1 cellular context compared by ENCODE assay signal in the genomic region with DNA sequence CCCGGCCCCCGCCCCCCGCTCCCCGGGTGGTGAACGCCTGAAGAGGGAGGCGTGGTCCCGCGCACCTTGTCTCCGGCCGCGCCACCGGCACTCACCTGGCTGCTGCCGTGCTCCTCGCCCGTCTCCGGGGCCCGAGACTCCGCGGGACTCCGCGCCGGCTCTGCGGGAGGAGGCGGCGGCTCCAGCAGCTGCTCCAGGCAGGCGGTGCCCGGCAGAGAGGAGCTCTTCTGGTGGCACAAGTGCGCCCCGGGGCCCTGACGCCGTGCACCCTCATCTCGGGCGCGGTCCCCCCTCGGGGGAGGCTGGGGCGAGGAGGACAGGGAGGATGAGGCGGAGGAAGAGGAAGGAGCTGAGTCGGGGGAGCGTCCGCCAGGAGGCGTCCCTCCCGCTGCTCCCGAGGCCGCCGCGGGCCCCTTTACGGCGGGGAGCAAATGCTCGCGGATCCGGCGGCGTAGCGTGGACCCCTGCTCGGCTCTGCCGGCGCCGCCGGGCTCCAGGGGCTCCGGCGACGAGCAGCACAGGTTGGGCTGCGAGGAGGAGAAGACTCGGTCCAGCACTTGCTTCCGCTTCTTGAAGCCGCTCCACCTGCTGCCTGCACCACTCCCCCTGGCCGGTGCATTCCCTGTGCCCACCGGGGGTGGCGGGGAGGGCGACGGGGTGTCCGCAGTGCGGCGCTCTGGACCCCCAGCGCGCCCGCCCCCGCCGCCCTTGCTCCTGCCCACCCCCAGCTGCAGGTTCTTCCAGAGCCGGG.
A peak's percentile ranks its signal among the peaks of the same experiment; 100 is the strongest.
TF ChIP-seq lines count a peak whose summit lies in the region.

No MANE protein-coding gene starts in this region.

TF ChIP-seq in K562, 482 proteins besides CTCF, POLR2A, EP300 and RAD21 (continued from another document):
- TF ChIP-seq CTBP1 (IDR thresholded peaks at IDR 0.05; ENCODE audit: borderline replicate concordance): peak; percentile 29; the same call in 1 of the 2 replicates
- no peak for TF ChIP-seq SETDB1 (IDR thresholded peaks at IDR 0.05; ENCODE audit: low read length)
- TF ChIP-seq ZNF253 (CRISPR knock-in tag; conservative IDR thresholded peaks at IDR 0.05): no peak
- no peak for TF ChIP-seq RBM39 (optimal IDR thresholded peaks at IDR 0.05; ENCODE audit: low read depth, low read length)
- no peak for TF ChIP-seq ZNF830 (CRISPR knock-in tag; IDR thresholded peaks at IDR 0.05)
- TF ChIP-seq, protein P1, sequence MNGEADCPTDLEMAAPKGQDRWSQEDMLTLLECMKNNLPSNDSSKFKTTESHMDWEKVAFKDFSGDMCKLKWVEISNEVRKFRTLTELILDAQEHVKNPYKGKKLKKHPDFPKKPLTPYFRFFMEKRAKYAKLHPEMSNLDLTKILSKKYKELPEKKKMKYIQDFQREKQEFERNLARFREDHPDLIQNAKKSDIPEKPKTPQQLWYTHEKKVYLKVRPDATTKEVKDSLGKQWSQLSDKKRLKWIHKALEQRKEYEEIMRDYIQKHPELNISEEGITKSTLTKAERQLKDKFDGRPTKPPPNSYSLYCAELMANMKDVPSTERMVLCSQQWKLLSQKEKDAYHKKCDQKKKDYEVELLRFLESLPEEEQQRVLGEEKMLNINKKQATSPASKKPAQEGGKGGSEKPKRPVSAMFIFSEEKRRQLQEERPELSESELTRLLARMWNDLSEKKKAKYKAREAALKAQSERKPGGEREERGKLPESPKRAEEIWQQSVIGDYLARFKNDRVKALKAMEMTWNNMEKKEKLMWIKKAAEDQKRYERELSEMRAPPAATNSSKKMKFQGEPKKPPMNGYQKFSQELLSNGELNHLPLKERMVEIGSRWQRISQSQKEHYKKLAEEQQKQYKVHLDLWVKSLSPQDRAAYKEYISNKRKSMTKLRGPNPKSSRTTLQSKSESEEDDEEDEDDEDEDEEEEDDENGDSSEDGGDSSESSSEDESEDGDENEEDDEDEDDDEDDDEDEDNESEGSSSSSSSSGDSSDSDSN (IDR thresholded peaks at IDR 0.05; ENCODE audit: borderline replicate concordance in 1 of 2, low read depth in 2 of 2, low read length in 2 of 2): peak; percentile 30 to 77; a peak in 2 of 4 replicates
- TF ChIP-seq NCOA6 (IDR thresholded peaks at IDR 0.05): no peak
- TF ChIP-seq SNIP1 (IDR thresholded peaks at IDR 0.05; ENCODE audit: low read depth): no peak
- TF ChIP-seq CBX5 (IDR thresholded peaks at IDR 0.05; ENCODE audit: borderline replicate concordance, low read depth): no peak
- no peak for TF ChIP-seq DACH1 (IDR thresholded peaks at IDR 0.05; ENCODE audit: partially characterized antibody)
- no peak for TF ChIP-seq CBFB (CRISPR knock-in tag; IDR thresholded peaks at IDR 0.05)
- no peak for TF ChIP-seq MCM7 (IDR thresholded peaks at IDR 0.05)
- TF ChIP-seq LEF1 (IDR thresholded peaks at IDR 0.05): no peak
- peak; percentile 18; the same call in 1 of the 2 replicates for TF ChIP-seq RB1 (IDR thresholded peaks at IDR 0.05; ENCODE audit: low read depth)
- no peak for TF ChIP-seq CHD2 (IDR thresholded peaks at IDR 0.05; ENCODE audit: low read depth, low read length)
- TF ChIP-seq SMC3 (conservative IDR thresholded peaks at IDR 0.05; ENCODE audit: insufficient read depth, low read depth, low read length): peak; percentile 39; the same call in 1 of the 2 replicates
- no peak for TF ChIP-seq GTF2E2 (tag; IDR thresholded peaks at IDR 0.05)
- peak; percentile 43 to 65; a peak in 3 of 4 replicates for TF ChIP-seq MAZ (CRISPR knock-in tag; conservative IDR thresholded peaks at IDR 0.05 in 1 of 2, IDR thresholded peaks at IDR 0.05 in 1 of 2)
- TF ChIP-seq, protein P2, sequence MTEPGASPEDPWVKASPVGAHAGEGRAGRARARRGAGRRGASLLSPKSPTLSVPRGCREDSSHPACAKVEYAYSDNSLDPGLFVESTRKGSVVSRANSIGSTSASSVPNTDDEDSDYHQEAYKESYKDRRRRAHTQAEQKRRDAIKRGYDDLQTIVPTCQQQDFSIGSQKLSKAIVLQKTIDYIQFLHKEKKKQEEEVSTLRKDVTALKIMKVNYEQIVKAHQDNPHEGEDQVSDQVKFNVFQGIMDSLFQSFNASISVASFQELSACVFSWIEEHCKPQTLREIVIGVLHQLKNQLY (CRISPR knock-in tag; conservative IDR thresholded peaks at IDR 0.05): no peak
- TF ChIP-seq, protein P3, sequence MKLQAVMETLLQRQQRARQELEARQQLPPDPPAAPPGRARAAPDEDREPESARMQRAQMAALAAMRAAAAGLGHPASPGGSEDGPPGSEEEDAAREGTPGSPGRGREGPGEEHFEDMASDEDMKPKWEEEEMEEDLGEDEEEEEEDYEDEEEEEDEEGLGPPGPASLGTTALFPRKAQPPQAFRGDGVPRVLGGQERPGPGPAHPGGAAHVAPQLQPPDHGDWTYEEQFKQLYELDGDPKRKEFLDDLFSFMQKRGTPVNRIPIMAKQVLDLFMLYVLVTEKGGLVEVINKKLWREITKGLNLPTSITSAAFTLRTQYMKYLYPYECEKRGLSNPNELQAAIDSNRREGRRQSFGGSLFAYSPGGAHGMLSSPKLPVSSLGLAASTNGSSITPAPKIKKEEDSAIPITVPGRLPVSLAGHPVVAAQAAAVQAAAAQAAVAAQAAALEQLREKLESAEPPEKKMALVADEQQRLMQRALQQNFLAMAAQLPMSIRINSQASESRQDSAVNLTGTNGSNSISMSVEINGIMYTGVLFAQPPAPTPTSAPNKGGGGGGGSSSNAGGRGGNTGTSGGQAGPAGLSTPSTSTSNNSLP (IDR thresholded peaks at IDR 0.05; ENCODE audit: borderline replicate concordance, low read depth, low read length): no peak
- no peak for TF ChIP-seq ILF3 (IDR thresholded peaks at IDR 0.05; ENCODE audit: borderline replicate concordance)
- no peak for TF ChIP-seq ZSCAN32 (CRISPR knock-in tag; IDR thresholded peaks at IDR 0.05)
- no peak for TF ChIP-seq RBFOX2 (IDR thresholded peaks at IDR 0.05; ENCODE audit: low read depth, low read length)
- TF ChIP-seq THRAP3 (IDR thresholded peaks at IDR 0.05; ENCODE audit: borderline replicate concordance): no peak
- TF ChIP-seq, protein P4, sequence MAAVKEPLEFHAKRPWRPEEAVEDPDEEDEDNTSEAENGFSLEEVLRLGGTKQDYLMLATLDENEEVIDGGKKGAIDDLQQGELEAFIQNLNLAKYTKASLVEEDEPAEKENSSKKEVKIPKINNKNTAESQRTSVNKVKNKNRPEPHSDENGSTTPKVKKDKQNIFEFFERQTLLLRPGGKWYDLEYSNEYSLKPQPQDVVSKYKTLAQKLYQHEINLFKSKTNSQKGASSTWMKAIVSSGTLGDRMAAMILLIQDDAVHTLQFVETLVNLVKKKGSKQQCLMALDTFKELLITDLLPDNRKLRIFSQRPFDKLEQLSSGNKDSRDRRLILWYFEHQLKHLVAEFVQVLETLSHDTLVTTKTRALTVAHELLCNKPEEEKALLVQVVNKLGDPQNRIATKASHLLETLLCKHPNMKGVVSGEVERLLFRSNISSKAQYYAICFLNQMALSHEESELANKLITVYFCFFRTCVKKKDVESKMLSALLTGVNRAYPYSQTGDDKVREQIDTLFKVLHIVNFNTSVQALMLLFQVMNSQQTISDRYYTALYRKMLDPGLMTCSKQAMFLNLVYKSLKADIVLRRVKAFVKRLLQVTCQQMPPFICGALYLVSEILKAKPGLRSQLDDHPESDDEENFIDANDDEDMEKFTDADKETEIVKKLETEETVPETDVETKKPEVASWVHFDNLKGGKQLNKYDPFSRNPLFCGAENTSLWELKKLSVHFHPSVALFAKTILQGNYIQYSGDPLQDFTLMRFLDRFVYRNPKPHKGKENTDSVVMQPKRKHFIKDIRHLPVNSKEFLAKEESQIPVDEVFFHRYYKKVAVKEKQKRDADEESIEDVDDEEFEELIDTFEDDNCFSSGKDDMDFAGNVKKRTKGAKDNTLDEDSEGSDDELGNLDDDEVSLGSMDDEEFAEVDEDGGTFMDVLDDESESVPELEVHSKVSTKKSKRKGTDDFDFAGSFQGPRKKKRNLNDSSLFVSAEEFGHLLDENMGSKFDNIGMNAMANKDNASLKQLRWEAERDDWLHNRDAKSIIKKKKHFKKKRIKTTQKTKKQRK (IDR thresholded peaks at IDR 0.05; ENCODE audit: borderline replicate concordance, low read depth, low read length): no peak
- no peak for TF ChIP-seq KLF13 (tag; IDR thresholded peaks at IDR 0.05; ENCODE audit: borderline replicate concordance, low read depth)
- TF ChIP-seq, protein P5, sequence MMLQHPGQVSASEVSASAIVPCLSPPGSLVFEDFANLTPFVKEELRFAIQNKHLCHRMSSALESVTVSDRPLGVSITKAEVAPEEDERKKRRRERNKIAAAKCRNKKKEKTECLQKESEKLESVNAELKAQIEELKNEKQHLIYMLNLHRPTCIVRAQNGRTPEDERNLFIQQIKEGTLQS (IDR thresholded peaks at IDR 0.05): no peak
- TF ChIP-seq, protein P5 (CRISPR knock-in tag; conservative IDR thresholded peaks at IDR 0.05): no peak
- no peak for TF ChIP-seq MCM5 (IDR thresholded peaks at IDR 0.05; ENCODE audit: low read depth)
- no peak for TF ChIP-seq U2AF2 (optimal IDR thresholded peaks at IDR 0.05; ENCODE audit: low read depth, low read length)
